ENCODE assay signal across 15 cellular contexts in the genomic region with DNA sequence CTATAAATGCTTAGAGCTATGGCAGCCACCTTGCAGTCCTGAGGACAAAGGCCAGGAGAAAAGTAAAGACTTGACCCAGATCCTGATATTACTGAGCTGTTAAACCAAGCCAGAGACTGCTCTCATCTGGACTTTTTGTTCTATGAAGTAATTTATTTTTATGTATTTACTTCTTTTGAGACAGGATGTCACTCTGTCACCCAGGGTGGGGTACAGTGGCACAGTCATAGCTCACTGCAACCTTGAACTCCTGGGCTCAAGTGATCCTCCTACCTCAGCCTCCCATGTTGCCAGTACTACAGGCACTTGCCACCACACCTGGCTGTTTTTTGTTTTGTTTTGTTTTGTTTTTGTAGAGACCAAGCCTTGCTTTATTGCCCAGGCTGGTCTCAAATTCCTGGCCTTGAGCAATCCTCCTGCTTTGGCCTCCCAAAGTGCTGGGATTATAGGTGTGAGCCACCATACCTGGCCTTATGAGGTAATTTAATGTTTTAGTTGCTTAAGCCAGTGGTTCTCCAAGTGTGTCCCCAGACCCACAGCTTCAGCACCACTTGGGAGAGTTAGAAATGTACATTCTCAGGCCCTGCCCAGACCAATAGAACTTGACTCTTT.
DNase-seq lines count a peak whose midpoint lies in the region; ATAC-seq, FAIRE-seq and TF ChIP-seq lines count a peak whose summit lies in the region.
"Had no signal": no experiment of that assay in that cellular context is flagged by ENCODE, and none has a peak within 500 bp of the region (broad histone marks: within the 10 kb centered on the region; RNA-seq: fewer than 3 reads in every experiment).

No MANE protein-coding gene starts in this region.

- H3K27me3 ChIP-seq in IMR-90 (ENCODE audit: control insufficient read depth, insufficient read depth, low read length) (no peaks in the 10 kb centered on the region), adipocyte (replicated peaks; ENCODE audit: control insufficient read depth, insufficient read depth, low read length) (no peaks in the 10 kb centered on the region)
- H3K27me3 ChIP-seq: BLaER1 treated with 17β-estradiol and CSF1 and Interleukin-3, amounts not matched to agents 10 nM and 100 nM had no signal

- H3K79me1 ChIP-seq in IMR-90 (ENCODE audit: low read depth in 1 of 2, low read length in 2 of 2): no peaks in the 10 kb centered on the region

- TF ChIP-seq CTCF in IMR-90 (conservative IDR thresholded peaks at IDR 0.05; ENCODE audit: low read depth, low read length) (no peak), mucosa of descending colon (IDR thresholded peaks at IDR 0.05) (no peak)

- H3K4me1 ChIP-seq in IMR-90 (ENCODE audit: control insufficient read depth, insufficient read depth, low read length): peaks cover 20% of the 10 kb centered on the region
- H3K4me1 ChIP-seq in adipocyte (ENCODE audit: control insufficient read depth, insufficient read depth, low read length): peaks cover 37% of the 10 kb centered on the region
- no peaks in the 10 kb centered on the region for H3K4me1 ChIP-seq in mucosa of descending colon (ENCODE audit: low read depth)

- H3K4me3 ChIP-seq in IMR-90 (ENCODE audit: insufficient read depth, low read depth, low read length) (no peak overlapping the region), adipocyte (ENCODE audit: low read length) (no peak overlapping the region), mucosa of descending colon (no peak overlapping the region)
- H3K4me3 ChIP-seq: BLaER1 treated with 17β-estradiol and CSF1 and Interleukin-3, amounts not matched to agents 10 nM and 100 nM; GM23248; HAP-1 had no signal

- H4K8ac ChIP-seq in IMR-90 (ENCODE audit: low read depth in 2 of 2, low read length in 2 of 2): no peak overlapping the region

- BruUV-seq in IMR-90 (replicated peaks; lab: Mats Ljungman, UMichigan): no TSS peak

- no peak overlapping the region for H3K4me2 ChIP-seq in IMR-90 (ENCODE audit: low read depth, low read length)

- H3K56ac ChIP-seq in IMR-90 (ENCODE audit: extremely low read depth, insufficient read depth, low read length): no peak overlapping the region

- no peak overlapping the region for H3K4ac ChIP-seq in IMR-90 (ENCODE audit: low read depth, low read length)

- H3K36me3 ChIP-seq in IMR-90 (ENCODE audit: control insufficient read depth, insufficient read depth, low read length): no peaks in the 10 kb centered on the region
- H3K36me3 ChIP-seq in adipocyte (ENCODE audit: control insufficient read depth, insufficient read depth, low read length, severe bottlenecking): no peaks in the 10 kb centered on the region
- H3K36me3 ChIP-seq in mucosa of descending colon (ENCODE audit: low read depth): no peaks in the 10 kb centered on the region
- H3K36me3 ChIP-seq: BLaER1 treated with 17β-estradiol and CSF1 and Interleukin-3, amounts not matched to agents 10 nM and 100 nM; HAP-1 had no signal

- no peak overlapping the region for H4K5ac ChIP-seq in IMR-90 (ENCODE audit: low read depth, low read length)

- H3K23ac ChIP-seq in IMR-90 (ENCODE audit: low read depth, low read length): no peak overlapping the region

- H3K9me1 ChIP-seq in IMR-90 (ENCODE audit: insufficient read depth, low read length): peaks cover 9% of the 10 kb centered on the region

- dilution Hi-C loops in IMR-90 (cut with HindIII; ENCODE audit: low sequenced_read_pairs, unreplicated experiment): no loop called here

- TF ChIP-seq RAD21 in IMR-90 (IDR thresholded peaks at IDR 0.05; ENCODE audit: low read length): no peak

- intact Hi-C loops in IMR-90 (cut with micrococcal nuclease) (no loop called here), mucosa of descending colon (cut with DNase I, micrococcal nuclease) (no loop called here)

- TF ChIP-seq POLR2A in IMR-90 (IDR thresholded peaks at IDR 0.05; ENCODE audit: low read depth, low read length): no peak

- no peak overlapping the region; the same call in 1 of the 2 replicates for H3K14ac ChIP-seq in IMR-90 (replicated peaks; ENCODE audit: low read depth, low read length)

- in situ Hi-C loops in IMR-90 (cut with MboI; ENCODE audit: low sequenced_read_pairs): no loop called here

- H2BK15ac ChIP-seq in IMR-90 (ENCODE audit: low read depth, low read length): no peak overlapping the region; the same call in 2 of the 3 replicates

- FAIRE-seq in urothelium cell line (lab: Jason Lieb, UNC): peak; percentile 58
- FAIRE-seq: G401.6, GM12891, GM19239 had no signal

- H2BK20ac ChIP-seq in IMR-90 (ENCODE audit: low read depth, low read length): peak overlapping the region; percentile 71

- no peak overlapping the region for H2AK9ac ChIP-seq in IMR-90 (replicated peaks; ENCODE audit: low read depth, low read length, poor library complexity)

- peak overlapping the region; percentile 10; the same call in 1 of the 2 replicates for H3K18ac ChIP-seq in IMR-90 (ENCODE audit: low read depth, low read length)

- H2BK120ac ChIP-seq in IMR-90 (ENCODE audit: low read depth, low read length): peak overlapping the region; percentile 5; the same call in 1 of the 2 replicates

- H2AFZ ChIP-seq in IMR-90 (replicated peaks; ENCODE audit: low read length, poor library complexity): peak overlapping the region; percentile 13

- H2AK5ac ChIP-seq in IMR-90 (ENCODE audit: low read depth, low read length): no peak overlapping the region

- H2BK5ac ChIP-seq in IMR-90 (ENCODE audit: low read depth, low read length, poor library complexity, severe bottlenecking): no peak overlapping the region

- H4K91ac ChIP-seq in IMR-90 (ENCODE audit: insufficient read depth, low read depth, low read length): no peak overlapping the region

- ATAC-seq in IMR-90 (ENCODE audit: low read depth) (no peak), mucosa of descending colon (peak; percentile 76), HG03571 (IDR thresholded peaks at IDR 0.05; ENCODE audit: unreplicated experiment) (no peak), HG02623 (IDR thresholded peaks at IDR 0.05; ENCODE audit: unreplicated experiment) (no peak)
- ATAC-seq: CD8-positive, alpha-beta T cell had no signal

- H3K9me3 ChIP-seq in IMR-90 (ENCODE audit: control insufficient read depth, insufficient read depth, low read length): no peaks in the 10 kb centered on the region
- H3K9me3 ChIP-seq in adipocyte (ENCODE audit: control insufficient read depth, low read length): no peaks in the 10 kb centered on the region
- no peaks in the 10 kb centered on the region for H3K9me3 ChIP-seq in mucosa of descending colon
- H3K9me3 ChIP-seq: BLaER1 treated with 17β-estradiol and CSF1 and Interleukin-3, amounts not matched to agents 10 nM and 100 nM; HAP-1 had no signal

- H3K27ac ChIP-seq in IMR-90 (ENCODE audit: insufficient read depth, low read length): no peak overlapping the region
- H3K27ac ChIP-seq: BLaER1 treated with 17β-estradiol and CSF1 and Interleukin-3, amounts not matched to agents 10 nM and 100 nM; GM23248 had no signal

- DNase-seq in IMR-90 (no peak), adipocyte (ENCODE audit: low read depth) (no peak), mucosa of descending colon (no peak), urothelium cell line (ENCODE audit: low spot score) (no peak), NCI-H1930 (lab: John Stamatoyannopoulos, UW) (no peak)
- DNase-seq: Calu3; CD8-positive, alpha-beta T cell; GM23248 had no signal

- no peaks in the 10 kb centered on the region for H4K20me1 ChIP-seq in IMR-90 (ENCODE audit: insufficient read depth, low read length)
- H4K20me1 ChIP-seq: BLaER1 treated with 17β-estradiol and CSF1 and Interleukin-3, amounts not matched to agents 10 nM and 100 nM had no signal

- POLR2A ChIA-PET in IMR-90 (lab: Charles Lee; ENCODE audit: unreplicated experiment): no interaction called here

- CTCF ChIA-PET in IMR-90 (lab: Yijun Ruan, JAX): interaction anchor here (0.6 to 1.2 kb wide), 2 partner anchors 10 to 120 kb away, joined by 3 read pairs; no protein-coding TSS in a partner anchor

- H3K9ac ChIP-seq in IMR-90 (ENCODE audit: low read depth, low read length) (no peak overlapping the region), adipocyte (ENCODE audit: low read length) (peak overlapping the region; percentile 8)
- H3K9ac ChIP-seq: BLaER1 treated with 17β-estradiol and CSF1 and Interleukin-3, amounts not matched to agents 10 nM and 100 nM; GM23248 had no signal

TF ChIP-seq in IMR-90, 13 proteins besides CTCF, POLR2A, EP300 and RAD21:
- TF ChIP-seq FOS (IDR thresholded peaks at IDR 0.05; ENCODE audit: low read depth, low read length): no peak
